ENCODE assay signal across 1 cellular context in the genomic region with DNA sequence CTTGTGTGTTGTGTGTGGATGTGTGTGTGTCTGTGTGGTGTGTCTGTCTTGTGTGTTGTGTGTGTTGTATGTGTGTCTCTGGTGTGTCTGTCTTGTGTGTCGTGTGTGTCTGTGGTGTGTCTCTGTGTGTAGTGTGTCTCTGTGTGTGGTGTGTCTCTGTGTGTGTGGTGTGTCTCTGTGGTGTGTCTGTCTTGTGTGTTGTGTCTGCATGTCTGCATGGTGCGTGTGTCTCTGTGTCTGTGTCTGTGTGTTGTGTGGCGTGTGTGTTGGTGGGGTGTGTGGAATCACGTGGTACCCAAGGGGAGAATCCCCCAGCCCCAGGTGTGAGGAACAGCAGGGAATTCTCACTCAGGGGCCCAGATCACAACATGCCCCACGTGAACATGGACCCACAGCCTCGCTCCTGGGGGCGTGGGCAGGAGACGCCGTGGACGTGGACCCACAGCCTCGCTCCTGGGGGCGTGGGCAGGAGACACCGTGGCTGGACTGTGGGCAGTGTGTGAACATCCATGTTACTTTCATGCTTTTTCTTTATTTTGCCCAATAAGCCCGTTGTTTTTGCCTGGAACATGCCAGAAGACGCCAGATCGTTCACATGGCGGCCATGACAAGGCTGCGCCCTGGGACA.
TF ChIP-seq lines count a peak whose summit lies in the region.

No MANE protein-coding gene starts in this region.

TF ChIP-seq in K562, 482 proteins besides CTCF, POLR2A, EP300 and RAD21 (continued from another document and continues in another):
- TF ChIP-seq CBX2 (IDR thresholded peaks at IDR 0.05; ENCODE audit: insufficient read depth, low read length, poor library complexity, severe bottlenecking) (no peak), RBM15 (IDR thresholded peaks at IDR 0.05; ENCODE audit: insufficient read depth, low read length) (no peak), RBM34 (IDR thresholded peaks at IDR 0.05; ENCODE audit: borderline replicate concordance, insufficient read depth, low read length) (no peak), ILK (tag; IDR thresholded peaks at IDR 0.05; ENCODE audit: borderline replicate concordance, low read depth) (no peak), PHF21A (IDR thresholded peaks at IDR 0.05; ENCODE audit: borderline replicate concordance, low read depth) (no peak), POLR2G (IDR thresholded peaks at IDR 0.05; ENCODE audit: low read depth, low read length) (0 out of 2 replicates have a peak, but pooled peaks have one; percentile 18), DACH1 (IDR thresholded peaks at IDR 0.05; ENCODE audit: partially characterized antibody) (no peak), CSDE1 (IDR thresholded peaks at IDR 0.05) (no peak), MAFF (IDR thresholded peaks at IDR 0.05; ENCODE audit: low read length) (no peak), HIVEP1 (CRISPR knock-in tag; IDR thresholded peaks at IDR 0.05) (no peak), YY1 (IDR thresholded peaks at IDR 0.05; ENCODE audit: borderline replicate concordance in 1 of 3, control insufficient read depth in 1 of 3, extremely low read depth in 1 of 3, insufficient read depth in 3 of 3, insufficient read length in 1 of 3, insufficient replicate concordance in 2 of 3, low read depth in 1 of 3, low read length in 2 of 3) (no peak), NFIC (IDR thresholded peaks at IDR 0.05) (no peak), ARID2 (IDR thresholded peaks at IDR 0.05) (no peak), EHMT2 (IDR thresholded peaks at IDR 0.05) (peak; percentile 16; the same call in 1 of the 2 replicates), ARNT (IDR thresholded peaks at IDR 0.05) (no peak), ZNF324 (CRISPR knock-in tag; IDR thresholded peaks at IDR 0.05) (no peak), ETS1 (conservative IDR thresholded peaks at IDR 0.05; ENCODE audit: control insufficient read depth, low read depth, low read length) (no peak), HDAC1 (IDR thresholded peaks at IDR 0.05) (0 out of 4 replicates have a peak, but pooled peaks of 1 of the 2 experiments have one; percentile 33), BMI1 (IDR thresholded peaks at IDR 0.05; ENCODE audit: low read length) (no peak), TRIM25 (IDR thresholded peaks at IDR 0.05; ENCODE audit: borderline replicate concordance) (no peak), CCAR2 (IDR thresholded peaks at IDR 0.05; ENCODE audit: low read depth, low read length) (no peak), SUPT5H (IDR thresholded peaks at IDR 0.05) (no peak), PCBP2 (IDR thresholded peaks at IDR 0.05; ENCODE audit: low read depth, low read length, poor library complexity, severe bottlenecking) (no peak), ZNF253 (CRISPR knock-in tag; conservative IDR thresholded peaks at IDR 0.05) (no peak), FUS (optimal IDR thresholded peaks at IDR 0.05; ENCODE audit: low read depth, low read length) (no peak), MCM5 (IDR thresholded peaks at IDR 0.05; ENCODE audit: low read depth) (no peak), NELFE (IDR thresholded peaks at IDR 0.05; ENCODE audit: insufficient read depth, insufficient read length) (no peak), RBBP5 (IDR thresholded peaks at IDR 0.05; ENCODE audit: borderline replicate concordance, insufficient read depth, low read length, poor library complexity, severe bottlenecking) (no peak), ZNF551 (CRISPR knock-in tag; IDR thresholded peaks at IDR 0.05) (no peak), ZNF780A (CRISPR knock-in tag; IDR thresholded peaks at IDR 0.05) (no peak), DEAF1 (CRISPR knock-in tag; IDR thresholded peaks at IDR 0.05) (no peak), ZNF445 (CRISPR knock-in tag; IDR thresholded peaks at IDR 0.05; ENCODE audit: low read depth) (no peak), PHF20 (IDR thresholded peaks at IDR 0.05; ENCODE audit: partially characterized antibody) (no peak), PTTG1 (tag; IDR thresholded peaks at IDR 0.05; ENCODE audit: low read depth) (no peak), ZKSCAN1 (IDR thresholded peaks at IDR 0.05; ENCODE audit: low read depth, low read length) (no peak), RBM22 (IDR thresholded peaks at IDR 0.05; ENCODE audit: low read depth, low read length, poor library complexity, severe bottlenecking) (no peak), GMEB1 (CRISPR knock-in tag; IDR thresholded peaks at IDR 0.05) (no peak), SMARCE1 (IDR thresholded peaks at IDR 0.05) (no peak), LARP7 (IDR thresholded peaks at IDR 0.05) (0 out of 2 replicates have a peak, but pooled peaks have one; percentile 70), JUNB (CRISPR knock-in tag; conservative IDR thresholded peaks at IDR 0.05) (no peak)
- TF ChIP-seq, protein P1, sequence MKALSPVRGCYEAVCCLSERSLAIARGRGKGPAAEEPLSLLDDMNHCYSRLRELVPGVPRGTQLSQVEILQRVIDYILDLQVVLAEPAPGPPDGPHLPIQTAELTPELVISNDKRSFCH (CRISPR knock-in tag; IDR thresholded peaks at IDR 0.05): no peak
- TF ChIP-seq, protein P1 (tag; IDR thresholded peaks at IDR 0.05): no peak
- TF ChIP-seq, protein P2, sequence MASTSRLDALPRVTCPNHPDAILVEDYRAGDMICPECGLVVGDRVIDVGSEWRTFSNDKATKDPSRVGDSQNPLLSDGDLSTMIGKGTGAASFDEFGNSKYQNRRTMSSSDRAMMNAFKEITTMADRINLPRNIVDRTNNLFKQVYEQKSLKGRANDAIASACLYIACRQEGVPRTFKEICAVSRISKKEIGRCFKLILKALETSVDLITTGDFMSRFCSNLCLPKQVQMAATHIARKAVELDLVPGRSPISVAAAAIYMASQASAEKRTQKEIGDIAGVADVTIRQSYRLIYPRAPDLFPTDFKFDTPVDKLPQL (IDR thresholded peaks at IDR 0.05; ENCODE audit: extremely low read depth, insufficient read length): no peak
- TF ChIP-seq, protein P3, sequence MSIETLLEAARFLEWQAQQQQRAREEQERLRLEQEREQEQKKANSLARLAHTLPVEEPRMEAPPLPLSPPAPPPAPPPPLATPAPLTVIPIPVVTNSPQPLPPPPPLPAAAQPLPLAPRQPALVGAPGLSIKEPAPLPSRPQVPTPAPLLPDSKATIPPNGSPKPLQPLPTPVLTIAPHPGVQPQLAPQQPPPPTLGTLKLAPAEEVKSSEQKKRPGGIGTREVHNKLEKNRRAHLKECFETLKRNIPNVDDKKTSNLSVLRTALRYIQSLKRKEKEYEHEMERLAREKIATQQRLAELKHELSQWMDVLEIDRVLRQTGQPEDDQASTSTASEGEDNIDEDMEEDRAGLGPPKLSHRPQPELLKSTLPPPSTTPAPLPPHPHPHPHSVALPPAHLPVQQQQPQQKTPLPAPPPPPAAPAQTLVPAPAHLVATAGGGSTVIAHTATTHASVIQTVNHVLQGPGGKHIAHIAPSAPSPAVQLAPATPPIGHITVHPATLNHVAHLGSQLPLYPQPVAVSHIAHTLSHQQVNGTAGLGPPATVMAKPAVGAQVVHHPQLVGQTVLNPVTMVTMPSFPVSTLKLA (conservative IDR thresholded peaks at IDR 0.05): no peak
- TF ChIP-seq, protein P4, sequence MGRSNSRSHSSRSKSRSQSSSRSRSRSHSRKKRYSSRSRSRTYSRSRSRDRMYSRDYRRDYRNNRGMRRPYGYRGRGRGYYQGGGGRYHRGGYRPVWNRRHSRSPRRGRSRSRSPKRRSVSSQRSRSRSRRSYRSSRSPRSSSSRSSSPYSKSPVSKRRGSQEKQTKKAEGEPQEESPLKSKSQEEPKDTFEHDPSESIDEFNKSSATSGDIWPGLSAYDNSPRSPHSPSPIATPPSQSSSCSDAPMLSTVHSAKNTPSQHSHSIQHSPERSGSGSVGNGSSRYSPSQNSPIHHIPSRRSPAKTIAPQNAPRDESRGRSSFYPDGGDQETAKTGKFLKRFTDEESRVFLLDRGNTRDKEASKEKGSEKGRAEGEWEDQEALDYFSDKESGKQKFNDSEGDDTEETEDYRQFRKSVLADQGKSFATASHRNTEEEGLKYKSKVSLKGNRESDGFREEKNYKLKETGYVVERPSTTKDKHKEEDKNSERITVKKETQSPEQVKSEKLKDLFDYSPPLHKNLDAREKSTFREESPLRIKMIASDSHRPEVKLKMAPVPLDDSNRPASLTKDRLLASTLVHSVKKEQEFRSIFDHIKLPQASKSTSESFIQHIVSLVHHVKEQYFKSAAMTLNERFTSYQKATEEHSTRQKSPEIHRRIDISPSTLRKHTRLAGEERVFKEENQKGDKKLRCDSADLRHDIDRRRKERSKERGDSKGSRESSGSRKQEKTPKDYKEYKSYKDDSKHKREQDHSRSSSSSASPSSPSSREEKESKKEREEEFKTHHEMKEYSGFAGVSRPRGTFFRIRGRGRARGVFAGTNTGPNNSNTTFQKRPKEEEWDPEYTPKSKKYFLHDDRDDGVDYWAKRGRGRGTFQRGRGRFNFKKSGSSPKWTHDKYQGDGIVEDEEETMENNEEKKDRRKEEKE (IDR thresholded peaks at IDR 0.05; ENCODE audit: borderline replicate concordance in 1 of 2, control insufficient read depth in 1 of 2, low read depth in 2 of 2, low read length in 1 of 2): peak in 1 of 2 experiments; percentile 71; a peak in 1 of 4 replicates
- TF ChIP-seq, protein P5, sequence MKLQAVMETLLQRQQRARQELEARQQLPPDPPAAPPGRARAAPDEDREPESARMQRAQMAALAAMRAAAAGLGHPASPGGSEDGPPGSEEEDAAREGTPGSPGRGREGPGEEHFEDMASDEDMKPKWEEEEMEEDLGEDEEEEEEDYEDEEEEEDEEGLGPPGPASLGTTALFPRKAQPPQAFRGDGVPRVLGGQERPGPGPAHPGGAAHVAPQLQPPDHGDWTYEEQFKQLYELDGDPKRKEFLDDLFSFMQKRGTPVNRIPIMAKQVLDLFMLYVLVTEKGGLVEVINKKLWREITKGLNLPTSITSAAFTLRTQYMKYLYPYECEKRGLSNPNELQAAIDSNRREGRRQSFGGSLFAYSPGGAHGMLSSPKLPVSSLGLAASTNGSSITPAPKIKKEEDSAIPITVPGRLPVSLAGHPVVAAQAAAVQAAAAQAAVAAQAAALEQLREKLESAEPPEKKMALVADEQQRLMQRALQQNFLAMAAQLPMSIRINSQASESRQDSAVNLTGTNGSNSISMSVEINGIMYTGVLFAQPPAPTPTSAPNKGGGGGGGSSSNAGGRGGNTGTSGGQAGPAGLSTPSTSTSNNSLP (IDR thresholded peaks at IDR 0.05; ENCODE audit: borderline replicate concordance, low read depth, low read length): no peak
- TF ChIP-seq, protein P6, sequence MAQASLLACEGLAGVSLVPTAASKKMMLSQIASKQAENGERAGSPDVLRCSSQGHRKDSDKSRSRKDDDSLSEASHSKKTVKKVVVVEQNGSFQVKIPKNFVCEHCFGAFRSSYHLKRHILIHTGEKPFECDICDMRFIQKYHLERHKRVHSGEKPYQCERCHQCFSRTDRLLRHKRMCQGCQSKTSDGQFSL (CRISPR knock-in tag; IDR thresholded peaks at IDR 0.05): no peak
- TF ChIP-seq, protein P6 (tag; IDR thresholded peaks at IDR 0.05): no peak
